In the genomic region with DNA sequence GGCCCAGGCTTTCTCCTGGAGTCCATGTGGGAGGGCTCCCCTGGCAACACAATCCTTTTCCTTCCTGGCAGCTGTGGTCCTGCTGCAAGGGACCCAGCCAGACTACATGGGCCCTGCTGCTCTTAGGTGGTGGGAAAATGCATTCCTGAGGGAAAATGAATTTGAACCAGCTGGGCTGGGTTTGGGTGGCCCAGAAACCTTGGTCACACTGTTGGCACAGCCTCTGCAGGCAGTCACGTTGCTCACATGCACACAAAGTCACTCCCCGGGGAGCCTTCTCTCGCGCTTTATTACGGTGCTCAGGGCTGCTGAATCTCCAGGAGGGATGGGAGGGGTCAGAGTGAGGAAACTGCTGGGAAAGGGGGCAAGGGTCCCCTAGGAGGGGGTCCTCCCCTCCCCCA, we compare ENCODE assay signal across 8 cellular contexts.
A peak's percentile ranks its signal among the peaks of the same experiment; 100 is the strongest.
DNase-seq lines count a peak whose midpoint lies in the region; ATAC-seq and TF ChIP-seq lines count a peak whose summit lies in the region.

No MANE protein-coding gene starts in this region.

- TF ChIP-seq CTCF in brain microvascular endothelial cell (IDR thresholded peaks at IDR 0.05; ENCODE audit: low read depth, low read length, missing control alignments) = no peak
- no peak for TF ChIP-seq CTCF in tibial artery (IDR thresholded peaks at IDR 0.05)

- peak overlapping the region; percentile 65 for H3K27ac ChIP-seq in brain microvascular endothelial cell
- H3K27ac ChIP-seq in tibial artery = peak overlapping the region; percentile 88 to 91

- H3K4me3 ChIP-seq in brain microvascular endothelial cell (ENCODE audit: low read depth, low read length) = no peak overlapping the region
- peak overlapping the region; percentile 18 to 25 for H3K4me3 ChIP-seq in tibial artery

- peaks cover 12 to 100% (median 97%) of the 10 kb centered on the region in 4 donors for H3K4me1 ChIP-seq in tibial artery

- no peaks in the 10 kb centered on the region for H3K27me3 ChIP-seq in brain microvascular endothelial cell (replicated peaks)
- H3K27me3 ChIP-seq in tibial artery = no peaks in the 10 kb centered on the region

- intact Hi-C loops in tibial artery (cut with DNase I; ENCODE audit: low total_unique reads) = loop anchor here (5.0 kb wide), 1 partner anchor 39 kb away; no protein-coding TSS in a partner anchor

- no peaks in the 10 kb centered on the region for H3K36me3 ChIP-seq in brain microvascular endothelial cell (replicated peaks)
- H3K36me3 ChIP-seq in tibial artery = no peaks in the 10 kb centered on the region

- no peaks in the 10 kb centered on the region for H3K9me3 ChIP-seq in tibial artery

- DNase-seq in NCI-H1436 (lab: John Stamatoyannopoulos, UW) (peak; percentile 46), NCI-H1436 treated with DMSO at 0.1 percent for 48 hours (lab: John Stamatoyannopoulos, UW) (no peak), brain microvascular endothelial cell (no peak), left kidney (ENCODE audit: low read depth, low spot score) (peak; percentile 47), tibial artery (peak; percentile 85 to 96), NCI-H1694 (lab: John Stamatoyannopoulos, UW) (no peak)

- ATAC-seq in HG03378 (IDR thresholded peaks at IDR 0.05; ENCODE audit: unreplicated experiment) = no peak
- no peak for ATAC-seq in GM19467 (IDR thresholded peaks at IDR 0.05; ENCODE audit: unreplicated experiment)

- in situ Hi-C loops in brain microvascular endothelial cell (cut with HindIII; ENCODE audit: low pct_ligation_motif_present, low sequenced_read_pairs) = no loop called here

Comparison
In these comparisons a context has a peak if more than half of its experiments do, and no peak if none do; other contexts are left out.
1. DNase-seq: peak in NCI-H1436 (single experiment), left kidney (single experiment) and tibial artery (2 of 2); none in NCI-H1436 treated with DMSO at 0.1 percent for 48 hours (single experiment), brain microvascular endothelial cell (single experiment) and NCI-H1694 (single experiment).